ENCODE assay signal across 22 cellular contexts in the genomic region with DNA sequence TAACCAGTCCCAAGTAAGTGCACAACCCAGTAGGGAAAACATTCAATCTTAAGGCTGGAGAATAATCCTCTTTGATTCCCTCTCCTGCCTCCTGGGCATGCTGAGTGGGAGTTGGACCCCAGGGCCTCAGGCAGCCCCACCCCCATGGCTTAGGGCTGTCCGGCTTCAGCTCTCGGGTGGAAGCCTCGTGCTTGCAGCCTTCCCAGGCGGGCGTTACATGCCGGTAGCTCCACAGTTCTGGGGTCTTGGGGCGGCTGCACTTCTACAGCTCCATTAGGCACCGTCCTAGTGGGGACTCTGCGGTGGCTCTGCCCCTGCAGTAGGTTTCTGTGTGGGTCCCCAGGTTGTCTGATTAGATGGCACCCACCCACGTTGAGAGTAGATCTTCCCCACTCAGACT. TPM values are rescaled to one million over a fixed set of nuclear protein-coding genes. Genes with fewer than 3 reads are reported as not detected.
A peak's percentile ranks its signal among the peaks of the same experiment; 100 is the strongest.
DNase-seq lines count a peak whose midpoint lies in the region; ATAC-seq and TF ChIP-seq lines count a peak whose summit lies in the region.
"Had no signal": no experiment of that assay in that cellular context is flagged by ENCODE, and none has a peak within 500 bp of the region (broad histone marks: within the 10 kb centered on the region; RNA-seq: fewer than 3 reads in every experiment).

No MANE protein-coding gene starts in this region.

- DNase-seq in CD4-positive, alpha-beta memory T cell: no peak
- no peak for DNase-seq in activated CD4-positive, alpha-beta memory T cell treated with anti-CD3 and anti-CD28 coated beads for 36 hours
- DNase-seq in left kidney (ENCODE audit: low read depth, low spot score): peak; percentile 32
- DNase-seq in NOMO-1 (lab: John Stamatoyannopoulos, UW; ENCODE audit: unreplicated experiment in 2 of 2): no peak
- no peak for DNase-seq in SHP77 treated with DMSO at 0.1 percent for 48 hours (lab: John Stamatoyannopoulos, UW)
- DNase-seq in GM23338 (ENCODE audit: low spot score): no peak
- DNase-seq: activated B cell treated with CpG ODN at 0.5 μM for 24 hours; activated naive CD4-positive, alpha-beta T cell treated with anti-CD3 and anti-CD28 coated beads for 36 hours; activated T-cell treated with anti-CD3 and anti-CD28 coated beads, Interleukin-2, amount 50 U/mL, for 48 hours; cerebellar nuclear complex; COR-L47; DMS79; effector CD8-positive, alpha-beta T cell; NCI-H187 treated with DMSO at 0.1 percent for 48 hours; ovary; T1000 had no signal

- H3K9me3 Mint-ChIP-seq in CD4-positive, alpha-beta memory T cell: peaks cover 0 to 13% (median 8%) of the 10 kb centered on the region in 8 donors
- H3K9me3 Mint-ChIP-seq in activated CD4-positive, alpha-beta memory T cell treated with anti-CD3 and anti-CD28 coated beads for 36 hours: peaks cover 13% of the 10 kb centered on the region
- H3K9me3 Mint-ChIP-seq in stimulated activated memory B cell treated with anti-CD40 and anti-IgM and Interleukin-4, amounts not matched to agents 10 μg/mL and 1 μg/mL and 100 μg/mL, for 72 hours: peaks cover 6% of the 10 kb centered on the region
- peaks cover 18% of the 10 kb centered on the region for H3K9me3 Mint-ChIP-seq in GM23338
- H3K9me3 Mint-ChIP-seq: activated B cell treated with CpG ODN at 0.5 μM for 24 hours had no signal

- CTCF ChIA-PET in CD4-positive, alpha-beta memory T cell (lab: Charles Lee; ENCODE audit: partially characterized antibody): interaction anchor here (1.0 kb wide), 1 partner anchor 18 kb away, joined by 3 read pairs; no protein-coding TSS in a partner anchor
- CTCF ChIA-PET in activated CD4-positive, alpha-beta memory T cell treated with anti-CD3 and anti-CD28 coated beads for 36 hours (lab: Charles Lee): interaction anchor here (1.5 kb wide), 1 partner anchor 43 kb away, joined by 5 read pairs; no protein-coding TSS in a partner anchor

- no peaks in the 10 kb centered on the region for H3F3A ChIP-seq in GM23338 (replicated peaks; ENCODE audit: low read depth)

- no peak overlapping the region for H3K4me2 ChIP-seq in GM23338

- peak overlapping the region; percentile 73 for H3K27ac ChIP-seq in CD4-positive, alpha-beta memory T cell (ENCODE audit: low read depth, low read length)
- H3K27ac ChIP-seq in GM23338 (ENCODE audit: low read depth): no peak overlapping the region
- H3K27ac ChIP-seq: ovary, suprapubic skin had no signal

- H3K27me3 Mint-ChIP-seq in CD4-positive, alpha-beta memory T cell: no peaks in the 10 kb centered on the region
- H3K27me3 Mint-ChIP-seq in activated CD4-positive, alpha-beta memory T cell treated with anti-CD3 and anti-CD28 coated beads for 36 hours: no peaks in the 10 kb centered on the region
- H3K27me3 Mint-ChIP-seq in stimulated activated memory B cell treated with anti-CD40 and anti-IgM and Interleukin-4, amounts not matched to agents 10 μg/mL and 1 μg/mL and 100 μg/mL, for 72 hours: no peaks in the 10 kb centered on the region
- peaks cover 2% of the 10 kb centered on the region for H3K27me3 Mint-ChIP-seq in GM23338 (ENCODE audit: insufficient read depth, low read depth, poor library complexity)
- H3K27me3 Mint-ChIP-seq: activated B cell treated with CpG ODN at 0.5 μM for 24 hours had no signal

- no peaks in the 10 kb centered on the region for H3K79me2 ChIP-seq in GM23338 (replicated peaks; ENCODE audit: insufficient read depth)

- no peaks in the 10 kb centered on the region for H3K36me3 ChIP-seq in CD4-positive, alpha-beta memory T cell (ENCODE audit: insufficient read depth, low read length)
- no peaks in the 10 kb centered on the region for H3K36me3 ChIP-seq in GM23338 (ENCODE audit: insufficient read depth)
- H3K36me3 ChIP-seq: ovary, suprapubic skin had no signal

- peaks cover 42 to 63% of the 10 kb centered on the region in 2 donors for H3K36me3 Mint-ChIP-seq in CD4-positive, alpha-beta memory T cell
- H3K36me3 Mint-ChIP-seq in activated CD4-positive, alpha-beta memory T cell treated with anti-CD3 and anti-CD28 coated beads for 36 hours: peaks cover 20% of the 10 kb centered on the region
- H3K36me3 Mint-ChIP-seq in stimulated activated memory B cell treated with anti-CD40 and anti-IgM and Interleukin-4, amounts not matched to agents 10 μg/mL and 1 μg/mL and 100 μg/mL, for 72 hours: peaks cover 22% of the 10 kb centered on the region
- peaks cover 14% of the 10 kb centered on the region for H3K36me3 Mint-ChIP-seq in GM23338 (ENCODE audit: low read depth)

- H3K4me1 ChIP-seq in CD4-positive, alpha-beta memory T cell (ENCODE audit: insufficient read depth, low read length): peaks cover 100% of the 10 kb centered on the region
- no peaks in the 10 kb centered on the region for H3K4me1 ChIP-seq in GM23338 (ENCODE audit: insufficient read depth)

- POLR2A ChIA-PET in CD4-positive, alpha-beta memory T cell (lab: Charles Lee; ENCODE audit: partially characterized antibody): interaction anchor here (9.2 kb wide), 1 partner anchor 7 kb away, joined by 159 read pairs; the partner anchor contains the start of gene GLIPR2
- POLR2A ChIA-PET in activated CD4-positive, alpha-beta memory T cell treated with anti-CD3 and anti-CD28 coated beads for 36 hours (lab: Charles Lee): no interaction called here

- peaks cover 72 to 100% (median 89%) of the 10 kb centered on the region in 4 donors for H3K4me1 Mint-ChIP-seq in CD4-positive, alpha-beta memory T cell
- peaks cover 89% of the 10 kb centered on the region for H3K4me1 Mint-ChIP-seq in activated CD4-positive, alpha-beta memory T cell treated with anti-CD3 and anti-CD28 coated beads for 36 hours (ENCODE audit: low read depth)
- peaks cover 76% of the 10 kb centered on the region for H3K4me1 Mint-ChIP-seq in stimulated activated memory B cell treated with anti-CD40 and anti-IgM and Interleukin-4, amounts not matched to agents 10 μg/mL and 1 μg/mL and 100 μg/mL, for 72 hours
- peaks cover 2% of the 10 kb centered on the region; the same call in 2 of the 3 replicates for H3K4me1 Mint-ChIP-seq in GM23338

- H3K9me3 ChIP-seq in CD4-positive, alpha-beta memory T cell (ENCODE audit: control insufficient read depth in 1 of 2, low read length in 2 of 2): peaks cover 0 to 7% of the 10 kb centered on the region in 2 donors
- H3K9me3 ChIP-seq: ascending aorta, ovary, suprapubic skin had no signal

- no peaks in the 10 kb centered on the region for H4K20me1 ChIP-seq in GM23338 (replicated peaks; ENCODE audit: insufficient read depth)

- peak overlapping the region in 6 of 7 donors; percentile 94 to 100 (median 97) for H3K27ac Mint-ChIP-seq in CD4-positive, alpha-beta memory T cell
- peak overlapping the region; percentile 28 for H3K27ac Mint-ChIP-seq in activated CD4-positive, alpha-beta memory T cell treated with anti-CD3 and anti-CD28 coated beads for 36 hours
- peak overlapping the region; percentile 98 for H3K27ac Mint-ChIP-seq in stimulated activated memory B cell treated with anti-CD40 and anti-IgM and Interleukin-4, amounts not matched to agents 10 μg/mL and 1 μg/mL and 100 μg/mL, for 72 hours
- H3K27ac Mint-ChIP-seq in GM23338: no peak overlapping the region
- H3K27ac Mint-ChIP-seq: activated naive CD4-positive, alpha-beta T cell treated with anti-CD3 and anti-CD28 coated beads for 36 hours had no signal

- no peaks in the 10 kb centered on the region for H3K27me3 ChIP-seq in CD4-positive, alpha-beta memory T cell (ENCODE audit: insufficient read depth, low read length)
- no peaks in the 10 kb centered on the region for H3K27me3 ChIP-seq in GM23338 (ENCODE audit: insufficient read depth)
- H3K27me3 ChIP-seq: ascending aorta, ovary, suprapubic skin had no signal

- intact Hi-C loops in CD4-positive, alpha-beta memory T cell (cut with micrococcal nuclease): no loop called here
- intact Hi-C loops in activated CD4-positive, alpha-beta memory T cell treated with anti-CD3 and anti-CD28 coated beads for 36 hours (cut with micrococcal nuclease): no loop called here

- H2AFZ ChIP-seq in GM23338: no peak overlapping the region

- peak overlapping the region in 4 of 8 donors; percentile 14 to 97 (median 46) for H3K4me3 Mint-ChIP-seq in CD4-positive, alpha-beta memory T cell
- H3K4me3 Mint-ChIP-seq in activated CD4-positive, alpha-beta memory T cell treated with anti-CD3 and anti-CD28 coated beads for 36 hours: no peak overlapping the region
- H3K4me3 Mint-ChIP-seq in stimulated activated memory B cell treated with anti-CD40 and anti-IgM and Interleukin-4, amounts not matched to agents 10 μg/mL and 1 μg/mL and 100 μg/mL, for 72 hours: no peak overlapping the region
- no peak overlapping the region for H3K4me3 Mint-ChIP-seq in GM23338
- H3K4me3 Mint-ChIP-seq: activated B cell treated with CpG ODN at 0.5 μM for 24 hours; activated naive CD4-positive, alpha-beta T cell treated with anti-CD3 and anti-CD28 coated beads for 36 hours had no signal

- H3K4me3 ChIP-seq in CD4-positive, alpha-beta memory T cell (ENCODE audit: low read length in 2 of 2): no peak overlapping the region
- H3K4me3 ChIP-seq in GM23338: no peak overlapping the region
- H3K4me3 ChIP-seq: ascending aorta, ovary, suprapubic skin had no signal

- no peak for ATAC-seq in stimulated activated memory B cell treated with anti-CD40 and anti-IgM and Interleukin-4, amounts not matched to agents 10 μg/mL and 1 μg/mL and 100 μg/mL, for 72 hours
- ATAC-seq in GM23338: no peak

- TF ChIP-seq CTCF in GM23338 (conservative IDR thresholded peaks at IDR 0.05; ENCODE audit: low read depth in 2 of 2): no peak

- 0 out of 2 replicates have a peak, but pooled peaks cover 3% of the 10 kb centered on the region for H3K9me2 ChIP-seq in GM23338 (ENCODE audit: insufficient read depth)

TF ChIP-seq in GM23338, 12 proteins besides CTCF, POLR2A, EP300 and RAD21 (continues in another document):
- no peak for TF ChIP-seq ZNF114 (CRISPR knock-in tag; IDR thresholded peaks at IDR 0.05)
- no peak for TF ChIP-seq EZH2 (IDR thresholded peaks at IDR 0.05; ENCODE audit: low read depth, unreplicated experiment)

RNA-seq across cellular contexts. Expression of gene GLIPR2, which starts 10.1 kb away (rescaled TPM):
- total RNA-seq in CD4-positive, alpha-beta memory T cell: 10 to 100 TPM; 17.0 to 18.9 TPM
- polyA plus RNA-seq in CD4-positive, alpha-beta memory T cell: 100 to 1,000 TPM; 140 to 213 TPM
- total RNA-seq in activated CD4-positive, alpha-beta memory T cell treated with anti-CD3 and anti-CD28 coated beads for 36 hours: 10 to 100 TPM; 24.7 to 25.8 TPM
- total RNA-seq in GM23338 (2014; rRNA removed; shearing (Covaris generic)): 4.4 and 5.1 TPM in 2 replicates
- polyA plus RNA-seq in GM23338 (2016; fragmentation: Nextera tagmentation; extraction: Ambion mirVana): 5.7 and 7.0 TPM in 2 replicates
- total RNA-seq: OCI-LY7 had no signal

RNA-seq across cellular contexts. Expression of gene CCIN, which starts 22.5 kb away (rescaled TPM):
- total RNA-seq in CD4-positive, alpha-beta memory T cell: not detected
- not detected for polyA plus RNA-seq in CD4-positive, alpha-beta memory T cell
- not detected for total RNA-seq in activated CD4-positive, alpha-beta memory T cell treated with anti-CD3 and anti-CD28 coated beads for 36 hours
- total RNA-seq in GM23338 (2014; rRNA removed; shearing (Covaris generic)): 0.14 TPM in 1 of 2 replicates, not detected in the other
- polyA plus RNA-seq in GM23338 (2016; fragmentation: Nextera tagmentation; extraction: Ambion mirVana): not detected in 2 replicates
- total RNA-seq: activated B cell treated with CpG ODN at 0.5 μM for 24 hours; activated CD8-positive, alpha-beta memory T cell treated with anti-CD3 and anti-CD28 coated beads for 36 hours; activated naive CD4-positive, alpha-beta T cell treated with anti-CD3 and anti-CD28 coated beads for 36 hours; ascending aorta; OCI-LY7; suprapubic skin had no signal
- polyA plus RNA-seq: keratinocyte had no signal

RNA-seq across cellular contexts. Expression of gene CLTA, which starts 44.1 kb away (rescaled TPM):
- 10 to 100 TPM; 69.9 to 72.3 TPM for total RNA-seq in CD4-positive, alpha-beta memory T cell
- polyA plus RNA-seq in CD4-positive, alpha-beta memory T cell: 100 to 1,000 TPM in 1 of 2 donors, 10 to 100 TPM in 1; 46.0 to 106 TPM
- total RNA-seq in activated CD4-positive, alpha-beta memory T cell treated with anti-CD3 and anti-CD28 coated beads for 36 hours: 100 to 1,000 TPM; 139 to 144 TPM
- 259 and 288 TPM in 2 replicates for total RNA-seq in GM23338 (2014; rRNA removed; shearing (Covaris generic))
- 223 and 229 TPM in 2 replicates for polyA plus RNA-seq in GM23338 (2016; fragmentation: Nextera tagmentation; extraction: Ambion mirVana)
